Comparison of ENCODE assay signal across 9 cellular contexts in the genomic region with DNA sequence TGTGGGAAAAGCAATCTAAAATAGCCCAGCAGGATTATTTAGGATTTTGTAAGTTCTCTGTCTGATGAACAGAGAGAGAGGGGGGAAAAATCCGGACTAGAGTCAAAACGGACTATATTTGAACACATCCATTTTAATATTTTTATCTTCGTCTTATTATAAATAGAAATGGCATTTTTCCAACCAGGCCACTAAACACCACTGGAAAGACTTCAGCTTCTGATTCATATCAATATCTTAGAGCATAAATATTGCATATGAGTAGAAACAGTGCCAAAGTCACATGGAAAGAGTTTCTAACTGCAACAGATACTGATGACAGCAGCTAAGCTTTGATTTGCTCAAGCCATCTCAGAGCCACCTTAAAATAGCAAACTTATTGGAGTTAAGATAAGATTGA. TPM values are rescaled to one million over a fixed set of nuclear protein-coding genes. Genes with fewer than 3 reads are reported as not detected.
DNase-seq lines count a peak whose midpoint lies in the region; ATAC-seq and TF ChIP-seq lines count a peak whose summit lies in the region.
"Had no signal": no experiment of that assay in that cellular context is flagged by ENCODE, and none has a peak within 500 bp of the region (broad histone marks: within the 10 kb centered on the region; RNA-seq: fewer than 3 reads in every experiment).

No MANE protein-coding gene starts in this region.

- H3K79me2 ChIP-seq in ACC112 (ENCODE audit: control insufficient read depth, insufficient read depth, low read length, unreplicated experiment): no peaks in the 10 kb centered on the region
- no peaks in the 10 kb centered on the region for H3K79me2 ChIP-seq in osteoblast (ENCODE audit: insufficient read depth, low read length)

- no peaks in the 10 kb centered on the region for H3K36me3 ChIP-seq in ACC112 (ENCODE audit: insufficient read depth, low read length)
- H3K36me3 ChIP-seq in MG63: no peaks in the 10 kb centered on the region
- no peaks in the 10 kb centered on the region for H3K36me3 ChIP-seq in esophagus squamous epithelium
- no peaks in the 10 kb centered on the region for H3K36me3 ChIP-seq in osteoblast (ENCODE audit: insufficient read depth, low read length)

- DNase-seq in MG63: no peak
- DNase-seq in esophagus squamous epithelium (lab: John Stamatoyannopoulos, UW): no peak
- peak; percentile 10 for DNase-seq in osteoblast (ENCODE audit: insufficient read length, low spot score, missing footprints)
- no peak for DNase-seq in NCI-H748 (lab: John Stamatoyannopoulos, UW; ENCODE audit: unreplicated experiment)
- DNase-seq in foreskin melanocyte: no peak
- no peak for DNase-seq in GM19238 (ENCODE audit: insufficient read length, low spot score)
- DNase-seq: cortex of kidney had no signal

- H3K9me3 ChIP-seq in MG63 (no peaks in the 10 kb centered on the region), esophagus squamous epithelium (no peaks in the 10 kb centered on the region), osteoblast (ENCODE audit: low read depth, low read length) (no peaks in the 10 kb centered on the region)

- peaks cover 3% of the 10 kb centered on the region for H3K4me1 ChIP-seq in ACC112 (ENCODE audit: control insufficient read depth, insufficient read depth, low read length, unreplicated experiment)
- H3K4me1 ChIP-seq in esophagus squamous epithelium: peaks cover 4 to 64% (median 9%) of the 10 kb centered on the region in 3 donors
- H3K4me1 ChIP-seq in osteoblast (ENCODE audit: insufficient read depth, low read length): peaks cover 13% of the 10 kb centered on the region

- H4K20me1 ChIP-seq in osteoblast (ENCODE audit: insufficient read depth, low read length): no peaks in the 10 kb centered on the region

- H3K27ac ChIP-seq in ACC112 (ENCODE audit: low read depth, low read length): peak overlapping the region; percentile 50
- H3K27ac ChIP-seq in esophagus squamous epithelium: peak overlapping the region; percentile 40 to 83 (median 76)
- H3K27ac ChIP-seq in osteoblast (ENCODE audit: low read depth, low read length): no peak overlapping the region

- intact Hi-C loops in esophagus squamous epithelium (cut with DNase I): no loop called here

- peak overlapping the region; percentile 96 for H3K4me2 ChIP-seq in osteoblast (ENCODE audit: insufficient read depth, low read length)

- H3K4me3 ChIP-seq in ACC112 (ENCODE audit: low read depth, low read length): peak overlapping the region; percentile 81
- peak overlapping the region; percentile 35 for H3K4me3 ChIP-seq in MG63
- peak overlapping the region; percentile 30 to 63 (median 47) for H3K4me3 ChIP-seq in esophagus squamous epithelium
- H3K4me3 ChIP-seq in osteoblast (ENCODE audit: insufficient read depth, low read length): peak overlapping the region; percentile 75

- H3K27me3 ChIP-seq in ACC112 (ENCODE audit: insufficient read depth, low read length) (0 out of 2 replicates have a peak, but pooled peaks cover 4% of the 10 kb centered on the region), MG63 (no peaks in the 10 kb centered on the region), esophagus squamous epithelium (no peaks in the 10 kb centered on the region), osteoblast (ENCODE audit: insufficient read depth, low read length) (peaks cover 10% of the 10 kb centered on the region)

- 0 to 1% methylated on average over 3 of the region's 3 CpGs for WGBS in esophagus squamous epithelium, 2 donors

- no peak for ATAC-seq in GM18517 (IDR thresholded peaks at IDR 0.05; ENCODE audit: unreplicated experiment)

- no peak for TF ChIP-seq CTCF in esophagus squamous epithelium (IDR thresholded peaks at IDR 0.05)
- no peak for TF ChIP-seq CTCF in osteoblast (IDR thresholded peaks at IDR 0.05; ENCODE audit: extremely low read depth, low read depth, low read length)

- H2AFZ ChIP-seq in ACC112 (ENCODE audit: low read length, unreplicated experiment): peak overlapping the region; percentile 73
- peak overlapping the region; percentile 88 for H2AFZ ChIP-seq in osteoblast (ENCODE audit: low read length)

- TF ChIP-seq POLR2A in esophagus squamous epithelium (IDR thresholded peaks at IDR 0.05): no peak

RNA-seq across cellular contexts. Expression of a gene that starts 0.5 kb away (rescaled TPM):
- not detected in 2 replicates for total RNA-seq in MG63 (2014; rRNA removed; shearing (Covaris generic); ENCODE audit: low replicate concordance)
- total RNA-seq in esophagus squamous epithelium (1 to 10 TPM in 3 of 4 donors, under 1 TPM in 1; 0.75 to 4.0 (median 1.4) TPM), osteoblast (2.1 and 2.5 TPM in 2 replicates)
